In genomic region chr16:18783430-18784341, GRCh38 we compare ENCODE assay signal across 1 cellular context.
TF ChIP-seq lines count a peak whose summit lies in the region.

No MANE protein-coding gene starts in this region.

TF ChIP-seq in H1, 55 proteins besides CTCF, POLR2A, EP300 and RAD21:
- TF ChIP-seq CHD2 (IDR thresholded peaks at IDR 0.05; ENCODE audit: low read length) = no peak
- TF ChIP-seq POLR2AphosphoS5 (IDR thresholded peaks at IDR 0.05; ENCODE audit: low read depth, low read length) = no peak
- no peak for TF ChIP-seq TCF12 (IDR thresholded peaks at IDR 0.05; ENCODE audit: low read depth, low read length)
- TF ChIP-seq CHD1 (IDR thresholded peaks at IDR 0.05; ENCODE audit: low read depth, low read length) = no peak
